ENCODE assay signal across 9 cellular contexts in genomic region chr14:77025744-77026165, GRCh38. TPM values are rescaled to one million over a fixed set of nuclear protein-coding genes. Genes with fewer than 3 reads are reported as not detected.
A peak's percentile ranks its signal among the peaks of the same experiment; 100 is the strongest.
DNase-seq lines count a peak whose midpoint lies in the region; ATAC-seq and TF ChIP-seq lines count a peak whose summit lies in the region.
"Had no signal": no experiment of that assay in that cellular context is flagged by ENCODE, and none has a peak within 500 bp of the region (broad histone marks: within the 10 kb centered on the region; RNA-seq: fewer than 3 reads in every experiment).

No MANE protein-coding gene starts in this region.

- H3K9me3 ChIP-seq in T-helper 17 cell (ENCODE audit: control insufficient read depth, low read length, poor library complexity, severe bottlenecking) (no peaks in the 10 kb centered on the region), gastroesophageal sphincter (no peaks in the 10 kb centered on the region), sigmoid colon (no peaks in the 10 kb centered on the region)

- peak overlapping the region; percentile 95 to 100 (median 100) for H3K27ac ChIP-seq in gastroesophageal sphincter
- H3K27ac ChIP-seq in sigmoid colon, result peak overlapping the region; percentile 97 to 100 (median 100)

- H3K27me3 Mint-ChIP-seq in T-helper 17 cell, result no peaks in the 10 kb centered on the region

- H3K4me1 ChIP-seq in gastroesophageal sphincter (peaks cover 2 to 72% (median 34%) of the 10 kb centered on the region in 3 donors), sigmoid colon (peaks cover 0 to 62% (median 46%) of the 10 kb centered on the region in 4 donors)

- TF ChIP-seq POLR2A in gastroesophageal sphincter (IDR thresholded peaks at IDR 0.05) (no peak), sigmoid colon (IDR thresholded peaks at IDR 0.05) (no peak)

- peak overlapping the region; percentile 38 for H3K4me3 ChIP-seq in GM12875 (ENCODE audit: low read depth, low read length)
- peak overlapping the region; percentile 83 to 93 for H3K4me3 ChIP-seq in gastroesophageal sphincter
- H3K4me3 ChIP-seq in sigmoid colon, result peak overlapping the region; percentile 85 to 96 (median 91)

- intact Hi-C loops in sigmoid colon (cut with DNase I), result loop anchor here (2.0 kb wide), 1 partner anchor 67 kb away; no protein-coding TSS in a partner anchor

- H3K4me1 Mint-ChIP-seq in T-helper 17 cell, result peaks cover 33% of the 10 kb centered on the region

- WGBS in gastroesophageal sphincter (ENCODE audit: low coverage in 1 of 2), 2 donors, result no CpG with 5 or more reads among the region's 42 CpGs
- 68 to 74% methylated on average over 42 of the region's 42 CpGs for WGBS in sigmoid colon, 2 donors

- H3K27me3 ChIP-seq in gastroesophageal sphincter (no peaks in the 10 kb centered on the region), sigmoid colon (no peaks in the 10 kb centered on the region)

- peak overlapping the region; percentile 84 for H3K4me3 Mint-ChIP-seq in T-helper 17 cell

- H3K27ac Mint-ChIP-seq in T-helper 17 cell, result no peak overlapping the region

- H3K36me3 ChIP-seq in gastroesophageal sphincter (peaks cover 0 to 13% of the 10 kb centered on the region in 2 donors), sigmoid colon (peaks cover 0 to 14% (median 6%) of the 10 kb centered on the region in 4 donors)

- ATAC-seq in T-helper 17 cell, result no peak
- ATAC-seq in gastroesophageal sphincter, result no peak
- no peak for ATAC-seq in GM19023 (IDR thresholded peaks at IDR 0.05; ENCODE audit: unreplicated experiment)
- ATAC-seq in HG02884 (IDR thresholded peaks at IDR 0.05; ENCODE audit: unreplicated experiment), result no peak
- ATAC-seq in GM18520 (IDR thresholded peaks at IDR 0.05; ENCODE audit: unreplicated experiment), result no peak

- TF ChIP-seq EP300 in gastroesophageal sphincter (IDR thresholded peaks at IDR 0.05) (no peak), sigmoid colon (IDR thresholded peaks at IDR 0.05) (no peak)

- H3K36me3 Mint-ChIP-seq in T-helper 17 cell (ENCODE audit: low read depth), result peaks cover 3% of the 10 kb centered on the region

- TF ChIP-seq CTCF in GM12875 (IDR thresholded peaks at IDR 0.05; ENCODE audit: borderline replicate concordance, insufficient read depth, low read depth, low read length) (no peak), gastroesophageal sphincter (IDR thresholded peaks at IDR 0.05) (no peak), sigmoid colon (IDR thresholded peaks at IDR 0.05) (no peak)

- DNase-seq in T-helper 17 cell, result no peak
- DNase-seq in sigmoid colon, result no peak
- DNase-seq in SK-N-DZ (ENCODE audit: low spot score), result no peak
- DNase-seq: NCI-H1694 treated with DMSO at 0.1 percent for 48 hours had no signal

RNA-seq across cellular contexts. Expression of gene IRF2BPL, which starts 2.8 kb away (rescaled TPM):
- total RNA-seq in T-helper 17 cell (10 to 100 TPM; 41.9 to 51.7 TPM), gastroesophageal sphincter (10 to 100 TPM; 53.7 to 75.6 (median 59.9) TPM), sigmoid colon (10 to 100 TPM; 34.7 to 63.1 (median 57.9) TPM)
- 10 to 100 TPM in 1 of 3 donors, 1 to 10 TPM in 2; 3.0 to 13.8 (median 6.6) TPM for polyA plus RNA-seq in sigmoid colon
- 18.1 and 20.5 TPM in 2 replicates for polyA plus RNA-seq in SK-N-DZ (2014; cell fraction: cytosol; rRNA removed)
- polyA plus RNA-seq in SK-N-DZ (2014; cell fraction: nucleus; rRNA removed), result 10.6 and 12.5 TPM in 2 replicates

Comparison
In these comparisons a context has a peak if more than half of its experiments do, and no peak if none do; other contexts are left out.
1. H3K4me3 ChIP-seq: peak in every context shown above with its lines; median percentile 91 in sigmoid colon; 88 in gastroesophageal sphincter; 38 in GM12875.